18 cellular contexts compared by ENCODE assay signal in genomic region chr2:76667764-76668163, GRCh38.
"Had no signal": no experiment of that assay in that cellular context is flagged by ENCODE, and none has a peak within 500 bp of the region (broad histone marks: within the 10 kb centered on the region; RNA-seq: fewer than 3 reads in every experiment).

No MANE protein-coding gene starts in this region.

- H3K27me3 ChIP-seq: ascending aorta, breast epithelium, dorsolateral prefrontal cortex, left lung, spleen, upper lobe of right lung had no signal

- H3K27me3 Mint-ChIP-seq: activated CD4-positive, alpha-beta T cell treated with anti-CD3 and anti-CD28 coated beads, Interleukin-2, amount 10 ng/mL, durations not matched to agents 24 days and 14 days; activated CD8-positive, alpha-beta T cell treated with anti-CD3 and anti-CD28 coated beads for 36 hours; activated naive CD4-positive, alpha-beta T cell treated with anti-CD3 and anti-CD28 coated beads, Interleukin-2, amount 10 ng/mL, durations not matched to agents 7 days and 5 days; activated T-cell treated with anti-CD3 and anti-CD28 coated beads, Interleukin-2, amount 50 U/mL, for 24 hours; naive B cell; stimulated activated naive B cell treated with anti-CD40 and anti-IgM and Interleukin-4, amounts not matched to agents 10 μg/mL and 1 μg/mL and 100 μg/mL, for 72 hours had no signal

- H3K4me1 Mint-ChIP-seq: activated CD4-positive, alpha-beta T cell treated with anti-CD3 and anti-CD28 coated beads, Interleukin-2, amount 10 ng/mL, durations not matched to agents 24 days and 14 days; activated naive CD4-positive, alpha-beta T cell treated with anti-CD3 and anti-CD28 coated beads, Interleukin-2, amount 10 ng/mL, durations not matched to agents 7 days and 5 days; naive B cell; stimulated activated naive B cell treated with anti-CD40 and anti-IgM and Interleukin-4, amounts not matched to agents 10 μg/mL and 1 μg/mL and 100 μg/mL, for 72 hours had no signal

- H3K9me3 ChIP-seq: ascending aorta, breast epithelium, left lung, spleen, thoracic aorta, upper lobe of right lung had no signal

- H3K36me3 ChIP-seq: ascending aorta, breast epithelium, left lung, spleen, thoracic aorta, upper lobe of right lung had no signal

- H3K27ac Mint-ChIP-seq: activated CD4-positive, alpha-beta T cell treated with anti-CD3 and anti-CD28 coated beads, Interleukin-2, amount 10 ng/mL, durations not matched to agents 24 days and 14 days; activated CD8-positive, alpha-beta T cell treated with anti-CD3 and anti-CD28 coated beads for 36 hours; activated naive CD4-positive, alpha-beta T cell treated with anti-CD3 and anti-CD28 coated beads, Interleukin-2, amount 10 ng/mL, durations not matched to agents 7 days and 5 days; activated T-cell treated with anti-CD3 and anti-CD28 coated beads, Interleukin-2, amount 50 U/mL, for 24 hours; naive B cell; stimulated activated naive B cell treated with anti-CD40 and anti-IgM and Interleukin-4, amounts not matched to agents 10 μg/mL and 1 μg/mL and 100 μg/mL, for 72 hours had no signal

- H3K4me1 ChIP-seq: ascending aorta, breast epithelium, left lung, spleen, upper lobe of right lung had no signal

- H3K9me3 Mint-ChIP-seq: stimulated activated naive B cell treated with anti-CD40 and anti-IgM and Interleukin-4, amounts not matched to agents 10 μg/mL and 1 μg/mL and 100 μg/mL, for 72 hours had no signal

- H3K27ac ChIP-seq: ascending aorta, breast epithelium, dorsolateral prefrontal cortex, epithelial cell of prostate, left lung, spleen, thoracic aorta, upper lobe of right lung had no signal

- DNase-seq: activated CD4-positive, alpha-beta T cell treated with anti-CD3 and anti-CD28 coated beads, Interleukin-2, amount 10 ng/mL, durations not matched to agents 24 days and 14 days; activated CD8-positive, alpha-beta T cell treated with anti-CD3 and anti-CD28 coated beads for 36 hours; activated naive CD4-positive, alpha-beta T cell treated with anti-CD3 and anti-CD28 coated beads, Interleukin-2, amount 10 ng/mL, durations not matched to agents 7 days and 5 days; activated T-cell treated with anti-CD3 and anti-CD28 coated beads, Interleukin-2, amount 50 U/mL, for 24 hours; dorsolateral prefrontal cortex; foreskin fibroblast; hypothalamus; islet precursor cell; naive B cell; spleen; stimulated activated naive B cell treated with anti-CD40 and anti-IgM and Interleukin-4, amounts not matched to agents 10 μg/mL and 1 μg/mL and 100 μg/mL, for 72 hours; T1000; upper lobe of right lung had no signal

- H3K36me3 Mint-ChIP-seq: activated naive CD4-positive, alpha-beta T cell treated with anti-CD3 and anti-CD28 coated beads, Interleukin-2, amount 10 ng/mL, durations not matched to agents 7 days and 5 days; naive B cell; stimulated activated naive B cell treated with anti-CD40 and anti-IgM and Interleukin-4, amounts not matched to agents 10 μg/mL and 1 μg/mL and 100 μg/mL, for 72 hours had no signal

- H3K4me3 ChIP-seq: ascending aorta, breast epithelium, dorsolateral prefrontal cortex, left lung, spleen, thoracic aorta, upper lobe of right lung had no signal

- H3K4me3 Mint-ChIP-seq: activated CD4-positive, alpha-beta T cell treated with anti-CD3 and anti-CD28 coated beads, Interleukin-2, amount 10 ng/mL, durations not matched to agents 24 days and 14 days; activated CD8-positive, alpha-beta T cell treated with anti-CD3 and anti-CD28 coated beads for 36 hours; activated naive CD4-positive, alpha-beta T cell treated with anti-CD3 and anti-CD28 coated beads, Interleukin-2, amount 10 ng/mL, durations not matched to agents 7 days and 5 days; activated T-cell treated with anti-CD3 and anti-CD28 coated beads, Interleukin-2, amount 50 U/mL, for 24 hours; stimulated activated naive B cell treated with anti-CD40 and anti-IgM and Interleukin-4, amounts not matched to agents 10 μg/mL and 1 μg/mL and 100 μg/mL, for 72 hours had no signal
